Comparison of ENCODE assay signal across 1 cellular context in the genomic region with DNA sequence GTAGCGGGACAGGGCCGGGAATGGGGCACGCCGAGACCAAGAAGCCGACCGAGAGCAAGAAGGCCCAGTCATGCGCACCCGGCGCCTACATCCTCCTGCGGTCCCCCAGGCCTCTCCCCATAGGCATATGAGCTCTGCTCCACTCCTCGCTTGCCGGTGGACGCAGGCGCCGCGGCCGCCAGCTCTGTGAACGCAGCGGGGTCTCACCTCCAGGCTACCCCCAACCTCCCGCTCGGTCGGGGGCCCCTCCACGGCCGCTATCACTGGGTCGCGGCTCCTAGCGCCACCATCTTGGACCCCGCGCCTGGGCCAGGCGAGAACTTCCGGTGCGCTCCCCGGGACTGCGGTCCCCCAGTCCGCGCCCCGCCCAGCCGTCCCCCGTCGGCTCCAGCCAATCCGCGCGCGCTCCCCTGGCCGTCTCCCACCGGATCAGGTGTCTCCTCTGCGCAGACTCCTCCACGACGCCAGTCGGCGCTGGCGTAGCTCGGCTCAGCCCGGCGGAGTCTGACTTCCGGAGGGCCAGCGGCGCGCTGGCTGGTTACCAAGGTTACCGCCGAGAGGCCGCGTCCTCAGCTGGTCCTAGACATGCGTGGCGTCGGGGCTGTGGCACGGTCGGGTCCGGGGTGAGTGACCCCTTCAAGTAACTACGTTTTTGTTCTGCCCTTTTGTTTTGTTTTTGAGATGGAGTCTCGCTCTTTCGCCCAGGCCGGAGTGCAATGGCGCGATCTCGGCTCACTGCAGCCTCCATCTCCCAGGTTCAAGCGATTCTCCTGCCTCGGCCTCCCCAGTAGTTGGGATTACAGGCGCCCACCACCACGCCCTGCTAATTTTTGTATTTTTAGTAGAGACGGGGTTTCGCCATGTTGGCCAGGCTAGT.
TF ChIP-seq lines count a peak whose summit lies in the region.

Gene ZNF594 (minus strand): TSS at position 328 of the 877 bp plus-strand sequence. CDS start 7,612 bp downstream, outside the sequence.

TF ChIP-seq in HepG2, 621 proteins besides CTCF, POLR2A, EP300 and RAD21 (continued from another document and continues in another):
- peak; percentile 50 for TF ChIP-seq PAXIP1 (CRISPR knock-in tag; conservative IDR thresholded peaks at IDR 0.05)
- TF ChIP-seq SNAPC2 (CRISPR knock-in tag; IDR thresholded peaks at IDR 0.05): no peak
- TF ChIP-seq RXRA (CRISPR knock-in tag; IDR thresholded peaks at IDR 0.05): 0 out of 2 replicates have a peak, but pooled peaks have one; percentile 52
- 0 out of 2 replicates have a peak, but pooled peaks have one; percentile 44 for TF ChIP-seq ZNF20 (CRISPR knock-in tag; IDR thresholded peaks at IDR 0.05)
- peak; percentile 20; the same call in 1 of the 2 replicates for TF ChIP-seq FOXA3 (CRISPR knock-in tag; IDR thresholded peaks at IDR 0.05)
- TF ChIP-seq ZNF414 (CRISPR knock-in tag; IDR thresholded peaks at IDR 0.05): peak; percentile 82
- TF ChIP-seq, protein P1, sequence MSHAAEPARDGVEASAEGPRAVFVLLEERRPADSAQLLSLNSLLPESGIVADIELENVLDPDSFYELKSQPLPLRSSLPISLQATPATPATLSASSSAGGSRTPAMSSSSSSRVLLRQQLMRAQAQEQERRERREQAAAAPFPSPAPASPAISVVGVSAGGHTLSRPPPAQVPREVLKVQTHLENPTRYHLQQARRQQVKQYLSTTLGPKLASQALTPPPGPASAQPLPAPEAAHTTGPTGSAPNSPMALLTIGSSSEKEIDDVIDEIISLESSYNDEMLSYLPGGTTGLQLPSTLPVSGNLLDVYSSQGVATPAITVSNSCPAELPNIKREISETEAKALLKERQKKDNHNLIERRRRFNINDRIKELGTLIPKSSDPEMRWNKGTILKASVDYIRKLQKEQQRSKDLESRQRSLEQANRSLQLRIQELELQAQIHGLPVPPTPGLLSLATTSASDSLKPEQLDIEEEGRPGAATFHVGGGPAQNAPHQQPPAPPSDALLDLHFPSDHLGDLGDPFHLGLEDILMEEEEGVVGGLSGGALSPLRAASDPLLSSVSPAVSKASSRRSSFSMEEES (CRISPR knock-in tag; IDR thresholded peaks at IDR 0.05): 0 out of 2 replicates have a peak, but pooled peaks have one; percentile 32
- peak; percentile 88; the same call in 1 of the 2 replicates for TF ChIP-seq TFAP4 (IDR thresholded peaks at IDR 0.05; ENCODE audit: borderline replicate concordance, low read depth)
- TF ChIP-seq FOSL1 (CRISPR knock-in tag; IDR thresholded peaks at IDR 0.05; ENCODE audit: borderline replicate concordance): 0 out of 2 replicates have a peak, but pooled peaks have one; percentile 9
- peak; percentile 50; the same call in 1 of the 2 replicates for TF ChIP-seq CCDC6 (CRISPR knock-in tag; IDR thresholded peaks at IDR 0.05)
- TF ChIP-seq NR0B2 (CRISPR knock-in tag; IDR thresholded peaks at IDR 0.05): 0 out of 2 replicates have a peak, but pooled peaks have one; percentile 37
- peak; percentile 82 for TF ChIP-seq PHF20 (CRISPR knock-in tag; IDR thresholded peaks at IDR 0.05)
- TF ChIP-seq HOXA9 (CRISPR knock-in tag; IDR thresholded peaks at IDR 0.05; ENCODE audit: borderline replicate concordance): 0 out of 2 replicates have a peak, but pooled peaks have one; percentile 35
- TF ChIP-seq, protein P2, sequence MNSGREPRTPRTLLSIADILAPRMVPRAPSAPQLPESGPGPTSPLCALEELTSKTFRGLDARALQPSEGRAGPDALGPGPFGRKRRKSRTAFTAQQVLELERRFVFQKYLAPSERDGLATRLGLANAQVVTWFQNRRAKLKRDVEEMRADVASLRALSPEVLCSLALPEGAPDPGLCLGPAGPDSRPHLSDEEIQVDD (CRISPR knock-in tag; IDR thresholded peaks at IDR 0.05; ENCODE audit: borderline replicate concordance): 0 out of 2 replicates have a peak, but pooled peaks have one; percentile 29
- TF ChIP-seq ZNF33A (CRISPR knock-in tag; IDR thresholded peaks at IDR 0.05; ENCODE audit: borderline replicate concordance): no peak
- TF ChIP-seq NFYC (CRISPR knock-in tag; IDR thresholded peaks at IDR 0.05): peak; percentile 71
- no peak for TF ChIP-seq KDM1A (CRISPR knock-in tag; IDR thresholded peaks at IDR 0.05)
- peak; percentile 81; the same call in 1 of the 2 replicates for TF ChIP-seq SIN3A (IDR thresholded peaks at IDR 0.05; ENCODE audit: borderline replicate concordance, low read depth, low read length)
- TF ChIP-seq, protein P3, sequence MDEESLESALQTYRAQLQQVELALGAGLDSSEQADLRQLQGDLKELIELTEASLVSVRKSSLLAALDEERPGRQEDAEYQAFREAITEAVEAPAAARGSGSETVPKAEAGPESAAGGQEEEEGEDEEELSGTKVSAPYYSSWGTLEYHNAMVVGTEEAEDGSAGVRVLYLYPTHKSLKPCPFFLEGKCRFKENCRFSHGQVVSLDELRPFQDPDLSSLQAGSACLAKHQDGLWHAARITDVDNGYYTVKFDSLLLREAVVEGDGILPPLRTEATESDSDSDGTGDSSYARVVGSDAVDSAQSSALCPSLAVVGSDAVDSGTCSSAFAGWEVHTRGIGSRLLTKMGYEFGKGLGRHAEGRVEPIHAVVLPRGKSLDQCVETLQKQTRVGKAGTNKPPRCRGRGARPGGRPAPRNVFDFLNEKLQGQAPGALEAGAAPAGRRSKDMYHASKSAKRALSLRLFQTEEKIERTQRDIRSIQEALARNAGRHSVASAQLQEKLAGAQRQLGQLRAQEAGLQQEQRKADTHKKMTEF (CRISPR knock-in tag; IDR thresholded peaks at IDR 0.05): peak; percentile 78
- TF ChIP-seq TAF1 (CRISPR knock-in tag; IDR thresholded peaks at IDR 0.05): peak; percentile 69; the same call in 1 of the 2 replicates
- TF ChIP-seq GATAD2A (CRISPR knock-in tag; IDR thresholded peaks at IDR 0.05): peak; percentile 27; the same call in 1 of the 2 replicates
- TF ChIP-seq POGZ (CRISPR knock-in tag; IDR thresholded peaks at IDR 0.05): peak; percentile 92
- peak; percentile 45; the same call in 1 of the 2 replicates for TF ChIP-seq BORCS8-MEF2B (CRISPR knock-in tag; IDR thresholded peaks at IDR 0.05)
- 0 out of 2 replicates have a peak, but pooled peaks have one; percentile 31 for TF ChIP-seq ZNF256 (CRISPR knock-in tag; conservative IDR thresholded peaks at IDR 0.05)
- 0 out of 2 replicates have a peak, but pooled peaks have one; percentile 47 for TF ChIP-seq ZNF761 (CRISPR knock-in tag; conservative IDR thresholded peaks at IDR 0.05)
- peak; percentile 97 for TF ChIP-seq ZMYM4 (CRISPR knock-in tag; IDR thresholded peaks at IDR 0.05)
- TF ChIP-seq ZNF605 (CRISPR knock-in tag; IDR thresholded peaks at IDR 0.05): peak; percentile 35; the same call in 1 of the 2 replicates
- TF ChIP-seq ZNF780A (CRISPR knock-in tag; IDR thresholded peaks at IDR 0.05): no peak
- no peak for TF ChIP-seq ZFP37 (CRISPR knock-in tag; IDR thresholded peaks at IDR 0.05; ENCODE audit: borderline replicate concordance)
- TF ChIP-seq MAF1 (CRISPR knock-in tag; IDR thresholded peaks at IDR 0.05; ENCODE audit: borderline replicate concordance): no peak
- no peak for TF ChIP-seq ZNF232 (CRISPR knock-in tag; IDR thresholded peaks at IDR 0.05; ENCODE audit: borderline replicate concordance)
- peak in 1 of 2 experiments; percentile 42; a peak in 1 of 4 replicates for TF ChIP-seq KLF16 (CRISPR knock-in tag; IDR thresholded peaks at IDR 0.05)
- TF ChIP-seq RBM39 (IDR thresholded peaks at IDR 0.05; ENCODE audit: low read depth, low read length, poor library complexity, severe bottlenecking): peak; percentile 23
- TF ChIP-seq SAFB2 (CRISPR knock-in tag; IDR thresholded peaks at IDR 0.05; ENCODE audit: borderline replicate concordance, low read depth): 0 out of 2 replicates have a peak, but pooled peaks have one; percentile 27
- TF ChIP-seq ZNF354B (CRISPR knock-in tag; IDR thresholded peaks at IDR 0.05): no peak
- peak; percentile 45; the same call in 1 of the 2 replicates for TF ChIP-seq DRAP1 (CRISPR knock-in tag; IDR thresholded peaks at IDR 0.05)
- TF ChIP-seq ZMAT3 (CRISPR knock-in tag; conservative IDR thresholded peaks at IDR 0.05): 0 out of 2 replicates have a peak, but pooled peaks have one; percentile 63
- TF ChIP-seq, protein P4, sequence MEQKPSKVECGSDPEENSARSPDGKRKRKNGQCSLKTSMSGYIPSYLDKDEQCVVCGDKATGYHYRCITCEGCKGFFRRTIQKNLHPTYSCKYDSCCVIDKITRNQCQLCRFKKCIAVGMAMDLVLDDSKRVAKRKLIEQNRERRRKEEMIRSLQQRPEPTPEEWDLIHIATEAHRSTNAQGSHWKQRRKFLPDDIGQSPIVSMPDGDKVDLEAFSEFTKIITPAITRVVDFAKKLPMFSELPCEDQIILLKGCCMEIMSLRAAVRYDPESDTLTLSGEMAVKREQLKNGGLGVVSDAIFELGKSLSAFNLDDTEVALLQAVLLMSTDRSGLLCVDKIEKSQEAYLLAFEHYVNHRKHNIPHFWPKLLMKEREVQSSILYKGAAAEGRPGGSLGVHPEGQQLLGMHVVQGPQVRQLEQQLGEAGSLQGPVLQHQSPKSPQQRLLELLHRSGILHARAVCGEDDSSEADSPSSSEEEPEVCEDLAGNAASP (CRISPR knock-in tag; IDR thresholded peaks at IDR 0.05; ENCODE audit: borderline replicate concordance): 0 out of 2 replicates have a peak, but pooled peaks have one; percentile 27
- TF ChIP-seq GTF3A (CRISPR knock-in tag; conservative IDR thresholded peaks at IDR 0.05): 0 out of 2 replicates have a peak, but pooled peaks have one; percentile 38
- 0 out of 2 replicates have a peak, but pooled peaks have one; percentile 39 for TF ChIP-seq JUN (CRISPR knock-in tag; IDR thresholded peaks at IDR 0.05)
- TF ChIP-seq RBFOX2 (IDR thresholded peaks at IDR 0.05; ENCODE audit: low read depth, low read length): peak; percentile 90
- TF ChIP-seq U2AF1 (optimal IDR thresholded peaks at IDR 0.05; ENCODE audit: low read depth, low read length): no peak
- peak; percentile 83 for TF ChIP-seq ZNF687 (CRISPR knock-in tag; IDR thresholded peaks at IDR 0.05)
